Comparison of ENCODE assay signal across 8 cellular contexts in genomic region chr10:71319042-71319799, GRCh38. TPM values are rescaled to one million over a fixed set of nuclear protein-coding genes. Genes with fewer than 3 reads are reported as not detected.
DNase-seq lines count a peak whose midpoint lies in the region; ATAC-seq and TF ChIP-seq lines count a peak whose summit lies in the region.

TSS of gene SLC29A3 (plus strand) at chr10:71319259. CDS start at chr10:71319310, 51 bp downstream.

- POLR2A ChIA-PET in activated CD8-positive, alpha-beta T cell treated with anti-CD3 and anti-CD28 coated beads for 36 hours (lab: Charles Lee) = interaction anchor here (0.6 to 1.4 kb wide), 5 partner anchors 58 to 510 kb away, joined by 3 read pairs; no protein-coding TSS in a partner anchor

- CTCF ChIA-PET in activated CD8-positive, alpha-beta T cell treated with anti-CD3 and anti-CD28 coated beads for 36 hours (lab: Charles Lee) = interaction anchor here (1.0 to 3.1 kb wide), 8 partner anchors 32 to 388 kb away, joined by 3 to 12 read pairs (median 4); no protein-coding TSS in a partner anchor

- DNase-seq in Ammon's horn (ENCODE audit: low spot score) (peak; percentile 89), NCI-H748 treated with DMSO at 0.1 percent for 48 hours (lab: John Stamatoyannopoulos, UW) (peak; percentile 51), medulla oblongata (ENCODE audit: extremely low spot score) (peak; percentile 82)
- DNase-seq in activated CD8-positive, alpha-beta T cell treated with anti-CD3 and anti-CD28 coated beads for 36 hours = peak; percentile 93
- DNase-seq in effector CD4-positive, alpha-beta T cell = peak; percentile 73
- peak; percentile 73 to 79 (median 78) for DNase-seq in stimulated activated CD4-positive, alpha-beta T cell treated with anti-CD3 and anti-CD28 coated beads, TNF-alpha, amount 100 ng/mL, for 48 hours (ENCODE audit: low read depth in 3 of 3)

- intact Hi-C loops in activated CD8-positive, alpha-beta T cell treated with anti-CD3 and anti-CD28 coated beads for 36 hours (cut with micrococcal nuclease) = loop anchor here (5.0 kb wide), 1 partner anchor 58 kb away; no protein-coding TSS in a partner anchor

- H3K36me3 Mint-ChIP-seq in activated CD8-positive, alpha-beta T cell treated with anti-CD3 and anti-CD28 coated beads for 36 hours (ENCODE audit: low read depth) = peaks cover 10% of the 10 kb centered on the region

- peak within 1 kb of the TSS; percentile 81 for H3K27ac Mint-ChIP-seq in activated CD8-positive, alpha-beta T cell treated with anti-CD3 and anti-CD28 coated beads for 36 hours

- TF ChIP-seq CTCF in activated CD8-positive, alpha-beta T cell treated with anti-CD3 and anti-CD28 coated beads for 36 hours (IDR thresholded peaks at IDR 0.05) = no peak

- H3K4me3 Mint-ChIP-seq in activated CD8-positive, alpha-beta T cell treated with anti-CD3 and anti-CD28 coated beads for 36 hours = peak within 1 kb of the TSS; percentile 89

- H3K9me3 Mint-ChIP-seq in activated CD8-positive, alpha-beta T cell treated with anti-CD3 and anti-CD28 coated beads for 36 hours = no peaks in the 10 kb centered on the region

- peaks cover 41% of the 10 kb centered on the region for H3K4me1 Mint-ChIP-seq in activated CD8-positive, alpha-beta T cell treated with anti-CD3 and anti-CD28 coated beads for 36 hours (ENCODE audit: low read depth)

- no peaks in the 10 kb centered on the region for H3K27me3 Mint-ChIP-seq in activated CD8-positive, alpha-beta T cell treated with anti-CD3 and anti-CD28 coated beads for 36 hours

- ATAC-seq in GM19023 (IDR thresholded peaks at IDR 0.05; ENCODE audit: unreplicated experiment) = peak; percentile 80
- ATAC-seq in HG03354 (IDR thresholded peaks at IDR 0.05; ENCODE audit: poor library complexity, severe bottlenecking, unreplicated experiment) = peak; percentile 76
- ATAC-seq in activated CD8-positive, alpha-beta T cell treated with anti-CD3 and anti-CD28 coated beads for 36 hours = peak; percentile 90

RNA-seq across cellular contexts. Expression of gene SLC29A3, which starts in this region (rescaled TPM):
- 1 to 10 TPM; 2.9 to 3.3 TPM for total RNA-seq in activated CD8-positive, alpha-beta T cell treated with anti-CD3 and anti-CD28 coated beads for 36 hours

Comparison
In these comparisons a context has a peak if more than half of its experiments do, and no peak if none do; other contexts are left out.
1. Peak in every context shown above with its lines: DNase-seq and ATAC-seq.